Comparison of ENCODE assay signal across 9 cellular contexts in the genomic region with DNA sequence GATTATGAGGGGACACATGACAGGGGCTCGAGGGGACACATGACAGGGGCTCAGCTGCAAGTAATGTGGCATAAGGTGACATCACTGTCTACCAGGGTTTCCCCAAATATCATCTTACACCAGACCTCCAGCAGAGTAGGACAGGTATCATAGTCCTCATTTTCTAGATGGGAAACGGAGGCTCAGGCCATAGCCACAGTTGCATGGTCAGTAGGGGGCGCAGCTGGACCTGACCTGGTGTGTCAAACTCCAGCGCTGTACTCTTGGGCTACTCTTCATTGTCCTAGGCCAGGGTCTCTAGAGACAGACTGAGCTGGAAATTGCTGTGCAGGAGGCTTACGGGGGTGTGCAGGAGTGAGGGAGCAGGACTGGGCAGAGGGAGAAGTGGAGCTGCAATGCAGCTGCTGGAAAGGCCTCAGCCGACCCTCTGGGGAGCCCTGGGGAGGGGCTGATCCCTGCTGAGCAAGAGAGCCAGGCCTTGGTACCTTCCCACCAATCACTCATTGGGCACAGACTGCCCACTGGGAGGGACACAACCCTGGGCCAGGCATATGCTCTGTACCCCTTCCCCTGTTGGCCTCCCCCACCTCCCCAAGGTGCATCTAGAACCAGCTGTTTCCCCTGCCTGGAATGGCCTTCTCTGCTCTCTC.
A peak's percentile ranks its signal among the peaks of the same experiment; 100 is the strongest.
DNase-seq lines count a peak whose midpoint lies in the region; ATAC-seq and TF ChIP-seq lines count a peak whose summit lies in the region.
"Had no signal": no experiment of that assay in that cellular context is flagged by ENCODE, and none has a peak within 500 bp of the region (broad histone marks: within the 10 kb centered on the region; RNA-seq: fewer than 3 reads in every experiment).

No MANE protein-coding gene starts in this region.

- peak; percentile 81 for DNase-seq in ELF-1 (ENCODE audit: low read depth, low spot score)
- peak; percentile 8 for DNase-seq in activated CD4-positive, alpha-beta T cell treated with anti-CD3 and anti-CD28 coated beads, Interleukin-2, amount 50 U/mL, for 4 hours
- DNase-seq in foreskin keratinocyte, result peak in 1 of 2 donors; percentile 12
- no peak for DNase-seq in retinal pigment epithelial cell (ENCODE audit: low read depth)
- DNase-seq in NCI-H524 treated with DMSO at 0.1 percent for 48 hours (lab: John Stamatoyannopoulos, UW), result no peak
- no peak for DNase-seq in superior temporal gyrus (ENCODE audit: extremely low spot score)

- no peaks in the 10 kb centered on the region for H3K36me3 ChIP-seq in Loucy (ENCODE audit: insufficient read depth, low read length)

- H3K9me2 ChIP-seq in Loucy (replicated peaks; ENCODE audit: low read depth, low read length), result no peaks in the 10 kb centered on the region

- H2AFZ ChIP-seq in Loucy (ENCODE audit: low read length), result no peak overlapping the region

- no peak overlapping the region for H3K4me2 ChIP-seq in Loucy (ENCODE audit: low read depth, low read length, poor library complexity, severe bottlenecking)
- H3K4me2 ChIP-seq: KMS-11 had no signal

- H3F3A ChIP-seq in Loucy (ENCODE audit: low read depth), result no peaks in the 10 kb centered on the region

- H3K27ac ChIP-seq in foreskin keratinocyte, result no peak overlapping the region
- H3K27ac ChIP-seq: KMS-11 had no signal

- H3K79me2 ChIP-seq in Loucy (ENCODE audit: insufficient read depth, low read length), result no peaks in the 10 kb centered on the region

- TF ChIP-seq CTCF in Loucy (conservative IDR thresholded peaks at IDR 0.05; ENCODE audit: low read length) (peak; percentile 81), foreskin keratinocyte (conservative IDR thresholded peaks at IDR 0.05) (peak; percentile 60), retinal pigment epithelial cell (conservative IDR thresholded peaks at IDR 0.05; ENCODE audit: low read depth, low read length) (peak; percentile 90)

- H3K27me3 ChIP-seq in Loucy (ENCODE audit: insufficient read depth, low read length, poor library complexity, severe bottlenecking) (no peaks in the 10 kb centered on the region), foreskin keratinocyte (no peaks in the 10 kb centered on the region)

- no peak for ATAC-seq in foreskin keratinocyte
- no peak for ATAC-seq in GM19035 (IDR thresholded peaks at IDR 0.05; ENCODE audit: unreplicated experiment)

- no peaks in the 10 kb centered on the region for H3K4me1 ChIP-seq in Loucy (ENCODE audit: insufficient read depth, low read length, poor library complexity, severe bottlenecking)
- H3K4me1 ChIP-seq in foreskin keratinocyte, result no peaks in the 10 kb centered on the region

- no peaks in the 10 kb centered on the region for H4K20me1 ChIP-seq in Loucy (ENCODE audit: insufficient read depth, low read length, poor library complexity, severe bottlenecking)

- H3K4me3 ChIP-seq in Loucy (ENCODE audit: low read length, poor library complexity, severe bottlenecking) (no peak overlapping the region), retinal pigment epithelial cell (ENCODE audit: low read length) (no peak overlapping the region)

- no peak overlapping the region for H3K9ac ChIP-seq in Loucy (ENCODE audit: low read depth, low read length, poor library complexity, severe bottlenecking)
- H3K9ac ChIP-seq: KMS-11 had no signal

- 0 out of 2 replicates have a peak, but pooled peaks cover 9% of the 10 kb centered on the region for H3K9me3 ChIP-seq in Loucy (ENCODE audit: insufficient read depth, low read depth, low read length)

Comparison
In these comparisons a context has a peak if more than half of its experiments do, and no peak if none do; other contexts are left out.
1. DNase-seq: peak in ELF-1 (single experiment) and activated CD4-positive, alpha-beta T cell treated with anti-CD3 and anti-CD28 coated beads, Interleukin-2, amount 50 U/mL, for 4 hours (2 of 2); none in retinal pigment epithelial cell (single experiment), NCI-H524 treated with DMSO at 0.1 percent for 48 hours (single experiment) and superior temporal gyrus (single experiment).
2. Peak in every context shown above with its lines, with median percentiles within 50 percentile points of each other: CTCF ChIP-seq.